Comparison of ENCODE assay signal across 8 cellular contexts in the genomic region with DNA sequence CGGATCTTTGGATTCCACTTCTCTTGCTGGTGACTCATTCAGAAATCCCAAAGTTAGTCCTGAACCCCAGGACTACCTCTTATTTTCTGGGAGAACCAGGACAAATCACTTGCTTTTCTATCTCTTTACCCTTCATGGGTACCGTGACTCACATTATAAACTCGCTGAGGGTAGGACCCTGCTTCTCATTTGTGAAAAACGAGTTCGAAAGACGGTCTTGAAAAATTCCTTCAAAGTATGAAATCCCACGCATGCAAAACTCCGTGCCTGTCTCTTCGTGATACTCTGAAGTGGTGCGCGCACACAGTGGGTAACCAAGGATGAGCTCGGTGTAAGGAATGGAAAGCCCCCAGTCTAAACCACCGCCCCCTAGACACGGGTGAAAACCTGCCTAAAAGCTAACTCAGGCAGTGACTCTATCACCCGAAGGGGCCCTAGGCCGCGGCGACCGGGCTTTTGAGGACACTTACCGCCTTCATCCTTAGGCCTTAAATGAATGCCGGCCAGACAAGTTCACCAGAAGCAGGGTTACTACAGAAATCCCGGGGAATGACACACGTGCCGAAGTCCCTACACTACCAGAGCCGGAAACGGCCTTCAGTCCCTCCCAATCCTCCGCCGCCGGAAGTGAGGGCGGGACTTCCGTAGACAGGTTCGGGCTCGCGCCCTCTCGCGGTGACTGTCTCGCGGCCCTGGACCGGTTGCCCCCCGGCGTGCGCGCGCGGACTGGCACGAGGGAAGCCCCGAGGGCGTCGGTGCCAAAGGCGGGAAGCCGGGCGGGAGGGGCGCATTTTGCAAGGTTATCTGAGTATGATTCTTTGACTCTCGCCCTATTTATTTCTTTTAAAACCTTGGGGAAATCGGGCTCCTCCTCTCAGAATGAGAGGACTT. TPM values are rescaled to one million over a fixed set of nuclear protein-coding genes. Genes with fewer than 3 reads are reported as not detected.
A peak's percentile ranks its signal among the peaks of the same experiment; 100 is the strongest.
DNase-seq lines count a peak whose midpoint lies in the region; ATAC-seq and TF ChIP-seq lines count a peak whose summit lies in the region.

A gene with protein sequence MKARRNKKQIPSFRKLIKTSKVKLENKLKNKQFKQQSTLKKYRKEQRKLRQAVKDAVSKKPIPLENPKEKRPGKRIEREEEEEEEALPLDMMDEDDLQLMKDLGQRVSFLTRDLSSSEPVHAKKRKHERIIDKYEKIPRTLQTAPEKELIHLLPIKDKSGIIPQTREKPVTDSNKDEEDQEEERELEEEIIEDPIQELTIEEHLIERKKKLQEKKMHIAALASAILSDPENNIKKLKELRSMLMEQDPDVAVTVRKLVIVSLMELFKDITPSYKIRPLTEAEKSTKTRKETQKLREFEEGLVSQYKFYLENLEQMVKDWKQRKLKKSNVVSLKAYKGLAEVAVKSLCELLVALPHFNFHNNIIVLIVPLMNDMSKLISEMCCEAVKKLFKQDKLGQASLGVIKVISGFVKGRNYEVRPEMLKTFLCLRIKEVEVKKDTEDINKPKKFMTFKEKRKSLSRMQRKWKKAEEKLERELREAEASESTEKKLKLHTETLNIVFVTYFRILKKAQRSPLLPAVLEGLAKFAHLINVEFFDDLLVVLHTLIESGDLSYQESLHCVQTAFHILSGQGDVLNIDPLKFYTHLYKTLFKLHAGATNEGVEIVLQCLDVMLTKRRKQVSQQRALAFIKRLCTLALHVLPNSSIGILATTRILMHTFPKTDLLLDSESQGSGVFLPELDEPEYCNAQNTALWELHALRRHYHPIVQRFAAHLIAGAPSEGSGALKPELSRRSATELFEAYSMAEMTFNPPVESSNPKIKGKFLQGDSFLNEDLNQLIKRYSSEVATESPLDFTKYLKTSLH (minus strand): TSS at position 580 of the 891 bp plus-strand sequence. CDS start 101 bp downstream, at position 479.

- peaks cover 2% of the 10 kb centered on the region for H3K4me1 ChIP-seq in IMR-90 (ENCODE audit: control insufficient read depth, insufficient read depth, low read length)

- no peak within 1 kb of the TSS for H2BK20ac ChIP-seq in IMR-90 (ENCODE audit: low read depth, low read length)

- H3K9ac ChIP-seq in IMR-90 (ENCODE audit: low read depth, low read length), result peak within 1 kb of the TSS; percentile 73

- peak within 1 kb of the TSS; percentile 2 for H3K23ac ChIP-seq in IMR-90 (ENCODE audit: low read depth, low read length)

- H3K4ac ChIP-seq in IMR-90 (ENCODE audit: low read depth, low read length), result peak within 1 kb of the TSS; percentile 49

- TF ChIP-seq RAD21 in IMR-90 (IDR thresholded peaks at IDR 0.05; ENCODE audit: low read length), result peak; percentile 51

- POLR2A ChIA-PET in IMR-90 (lab: Charles Lee; ENCODE audit: unreplicated experiment), result no interaction called here

- DNase-seq in DMS153 treated with DMSO at 0.1 percent for 48 hours (lab: John Stamatoyannopoulos, UW; ENCODE audit: unreplicated experiment) (peak; percentile 84), IMR-90 (peak; percentile 96), OCI-M2 (lab: John Stamatoyannopoulos, UW; ENCODE audit: unreplicated experiment) (peak; percentile 64), activated T-cell treated with anti-CD3 and anti-CD28 coated beads for 48 hours (ENCODE audit: low read depth) (peak; percentile 97), epithelial cell of proximal tubule (ENCODE audit: low read depth) (peak; percentile 69), mucosa of gallbladder (ENCODE audit: low spot score) (peak; percentile 95)
- DNase-seq in stimulated activated CD8-positive, alpha-beta memory T cell treated with anti-CD3 and anti-CD28 coated beads, Interleukin-4, amount 100 ng/mL, for 4 hours (ENCODE audit: low read depth in 2 of 2, low spot score in 1 of 2), result peak; percentile 89 to 94

- peak within 1 kb of the TSS; percentile 64 for H3K4me3 ChIP-seq in IMR-90 (ENCODE audit: insufficient read depth, low read depth, low read length)
- H3K4me3 ChIP-seq in epithelial cell of proximal tubule (ENCODE audit: low read depth, low read length), result peak within 1 kb of the TSS; percentile 93

- H3K27me3 ChIP-seq in IMR-90 (ENCODE audit: control insufficient read depth, insufficient read depth, low read length), result no peaks in the 10 kb centered on the region; the same call in 1 of the 2 replicates

- H2BK15ac ChIP-seq in IMR-90 (ENCODE audit: low read depth, low read length), result no peak within 1 kb of the TSS; the same call in 2 of the 3 replicates

- peaks cover 8% of the 10 kb centered on the region; the same call in 1 of the 2 replicates for H4K20me1 ChIP-seq in IMR-90 (ENCODE audit: insufficient read depth, low read length)

- peak within 1 kb of the TSS; percentile 87 to 95 for H4K8ac ChIP-seq in IMR-90 (ENCODE audit: low read depth in 2 of 2, low read length in 2 of 2)

- dilution Hi-C loops in IMR-90 (cut with HindIII; ENCODE audit: low sequenced_read_pairs, unreplicated experiment), result no loop called here

- peak within 1 kb of the TSS; percentile 89 for H3K4me2 ChIP-seq in IMR-90 (ENCODE audit: low read depth, low read length)

- peak; percentile 99 for TF ChIP-seq CTCF in IMR-90 (conservative IDR thresholded peaks at IDR 0.05; ENCODE audit: low read depth, low read length)
- peak; percentile 69 for TF ChIP-seq CTCF in epithelial cell of proximal tubule (conservative IDR thresholded peaks at IDR 0.05; ENCODE audit: low read depth, low read length)

- peak; percentile 89 for TF ChIP-seq POLR2A in IMR-90 (IDR thresholded peaks at IDR 0.05; ENCODE audit: low read depth, low read length)

- BruUV-seq in IMR-90 (replicated peaks; lab: Mats Ljungman, UMichigan), result TSS peak; percentile 62

- peak within 1 kb of the TSS; percentile 41 for H4K91ac ChIP-seq in IMR-90 (ENCODE audit: insufficient read depth, low read depth, low read length)

- H3K79me1 ChIP-seq in IMR-90 (ENCODE audit: low read depth in 1 of 2, low read length in 2 of 2), result peaks cover 10 to 24% of the 10 kb centered on the region in 2 experiments

- intact Hi-C loops in IMR-90 (cut with micrococcal nuclease), result loop anchor here (1.0 to 2.0 kb wide), 3 partner anchors 40 to 446 kb away; a partner anchor contains a TSS

- peak within 1 kb of the TSS; percentile 58; the same call in 1 of the 2 replicates for H4K5ac ChIP-seq in IMR-90 (ENCODE audit: low read depth, low read length)

- H3K18ac ChIP-seq in IMR-90 (ENCODE audit: low read depth, low read length), result peak within 1 kb of the TSS; percentile 1; the same call in 1 of the 2 replicates

- peak within 1 kb of the TSS; percentile 14; the same call in 1 of the 2 replicates for H2BK120ac ChIP-seq in IMR-90 (ENCODE audit: low read depth, low read length)

- 0% methylated on average over 14 of the region's 55 CpGs; no CpG with 5 or more reads in 1 of the 2 experiments for WGBS in IMR-90 (ENCODE audit: extremely low coverage in 2 of 2, insufficient read length in 1 of 2), 2 experiments

- in situ Hi-C loops in IMR-90 (cut with MboI; ENCODE audit: low sequenced_read_pairs), result no loop called here

- H3K9me3 ChIP-seq in IMR-90 (ENCODE audit: control insufficient read depth, insufficient read depth, low read length), result no peaks in the 10 kb centered on the region

- peak within 1 kb of the TSS; percentile 74 for H2AK9ac ChIP-seq in IMR-90 (replicated peaks; ENCODE audit: low read depth, low read length, poor library complexity)

- peak within 1 kb of the TSS; percentile 56 for H3K27ac ChIP-seq in IMR-90 (ENCODE audit: insufficient read depth, low read length)

- H3K56ac ChIP-seq in IMR-90 (ENCODE audit: extremely low read depth, insufficient read depth, low read length), result peak within 1 kb of the TSS; percentile 76

- peak within 1 kb of the TSS; percentile 49; the same call in 1 of the 2 replicates for H3K14ac ChIP-seq in IMR-90 (replicated peaks; ENCODE audit: low read depth, low read length)

- H3K36me3 ChIP-seq in IMR-90 (ENCODE audit: control insufficient read depth, insufficient read depth, low read length), result peaks cover 2% of the 10 kb centered on the region; the same call in 1 of the 2 replicates

- ATAC-seq in GM21528 (IDR thresholded peaks at IDR 0.05; ENCODE audit: low FRiP score, unreplicated experiment) (peak; percentile 99), IMR-90 (ENCODE audit: low read depth) (peak; percentile 97)

- peak within 1 kb of the TSS; percentile 35 for H2BK5ac ChIP-seq in IMR-90 (ENCODE audit: low read depth, low read length, poor library complexity, severe bottlenecking)

- H2AFZ ChIP-seq in IMR-90 (replicated peaks; ENCODE audit: low read length, poor library complexity), result peak within 1 kb of the TSS; percentile 92

- peak within 1 kb of the TSS; percentile 21 for H2AK5ac ChIP-seq in IMR-90 (ENCODE audit: low read depth, low read length)

- CTCF ChIA-PET in IMR-90 (lab: Yijun Ruan, JAX), result interaction anchor here (0.6 to 1.4 kb wide), 6 partner anchors 18 to 371 kb away, joined by 3 read pairs; no protein-coding TSS in a partner anchor

- H3K9me1 ChIP-seq in IMR-90 (ENCODE audit: insufficient read depth, low read length), result no peaks in the 10 kb centered on the region

TF ChIP-seq in IMR-90, 13 proteins besides CTCF, POLR2A, EP300 and RAD21 (continues in another document):
- TF ChIP-seq, protein P1, sequence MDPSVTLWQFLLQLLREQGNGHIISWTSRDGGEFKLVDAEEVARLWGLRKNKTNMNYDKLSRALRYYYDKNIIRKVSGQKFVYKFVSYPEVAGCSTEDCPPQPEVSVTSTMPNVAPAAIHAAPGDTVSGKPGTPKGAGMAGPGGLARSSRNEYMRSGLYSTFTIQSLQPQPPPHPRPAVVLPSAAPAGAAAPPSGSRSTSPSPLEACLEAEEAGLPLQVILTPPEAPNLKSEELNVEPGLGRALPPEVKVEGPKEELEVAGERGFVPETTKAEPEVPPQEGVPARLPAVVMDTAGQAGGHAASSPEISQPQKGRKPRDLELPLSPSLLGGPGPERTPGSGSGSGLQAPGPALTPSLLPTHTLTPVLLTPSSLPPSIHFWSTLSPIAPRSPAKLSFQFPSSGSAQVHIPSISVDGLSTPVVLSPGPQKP (IDR thresholded peaks at IDR 0.05; ENCODE audit: borderline replicate concordance, low read depth, low read length), result 0 out of 2 replicates have a peak, but pooled peaks have one; percentile 50
- TF ChIP-seq, protein P2, sequence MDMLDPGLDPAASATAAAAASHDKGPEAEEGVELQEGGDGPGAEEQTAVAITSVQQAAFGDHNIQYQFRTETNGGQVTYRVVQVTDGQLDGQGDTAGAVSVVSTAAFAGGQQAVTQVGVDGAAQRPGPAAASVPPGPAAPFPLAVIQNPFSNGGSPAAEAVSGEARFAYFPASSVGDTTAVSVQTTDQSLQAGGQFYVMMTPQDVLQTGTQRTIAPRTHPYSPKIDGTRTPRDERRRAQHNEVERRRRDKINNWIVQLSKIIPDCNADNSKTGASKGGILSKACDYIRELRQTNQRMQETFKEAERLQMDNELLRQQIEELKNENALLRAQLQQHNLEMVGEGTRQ (IDR thresholded peaks at IDR 0.05; ENCODE audit: low read depth, low read length), result peak; percentile 67
- TF ChIP-seq MXI1 (IDR thresholded peaks at IDR 0.05; ENCODE audit: borderline replicate concordance, low read depth, low read length) (peak; percentile 97), FOS (IDR thresholded peaks at IDR 0.05; ENCODE audit: low read depth, low read length) (peak; percentile 28; the same call in 1 of the 2 replicates)

RNA-seq across cellular contexts. Expression of the gene that starts here (rescaled TPM):
- total RNA-seq in IMR-90 (2012; rRNA removed), result 26.5 and 40.5 TPM in 2 replicates
- 8.6 and 11.9 TPM in 2 replicates for polyA plus RNA-seq in IMR-90 (2012; rRNA removed)
- polyA plus RNA-seq in IMR-90 (2012; cell fraction: cytosol; rRNA removed), result 1.5 and 2.5 TPM in 2 replicates
- 2.5 and 18.8 TPM in 2 replicates for polyA plus RNA-seq in IMR-90 (2012; cell fraction: nucleus; rRNA removed; ENCODE audit: low replicate concordance)
- 16.7 and 30.7 TPM in 2 replicates for total RNA-seq in epithelial cell of proximal tubule
- total RNA-seq in mucosa of gallbladder, result 8.1 TPM

Comparison
In these comparisons a context has a peak if more than half of its experiments do, and no peak if none do; other contexts are left out.
1. Peak in every context shown above with its lines: DNase-seq, ATAC-seq, H3K4me3 ChIP-seq and H3K27ac ChIP-seq.